2 cellular contexts compared by ENCODE assay signal in the genomic region with DNA sequence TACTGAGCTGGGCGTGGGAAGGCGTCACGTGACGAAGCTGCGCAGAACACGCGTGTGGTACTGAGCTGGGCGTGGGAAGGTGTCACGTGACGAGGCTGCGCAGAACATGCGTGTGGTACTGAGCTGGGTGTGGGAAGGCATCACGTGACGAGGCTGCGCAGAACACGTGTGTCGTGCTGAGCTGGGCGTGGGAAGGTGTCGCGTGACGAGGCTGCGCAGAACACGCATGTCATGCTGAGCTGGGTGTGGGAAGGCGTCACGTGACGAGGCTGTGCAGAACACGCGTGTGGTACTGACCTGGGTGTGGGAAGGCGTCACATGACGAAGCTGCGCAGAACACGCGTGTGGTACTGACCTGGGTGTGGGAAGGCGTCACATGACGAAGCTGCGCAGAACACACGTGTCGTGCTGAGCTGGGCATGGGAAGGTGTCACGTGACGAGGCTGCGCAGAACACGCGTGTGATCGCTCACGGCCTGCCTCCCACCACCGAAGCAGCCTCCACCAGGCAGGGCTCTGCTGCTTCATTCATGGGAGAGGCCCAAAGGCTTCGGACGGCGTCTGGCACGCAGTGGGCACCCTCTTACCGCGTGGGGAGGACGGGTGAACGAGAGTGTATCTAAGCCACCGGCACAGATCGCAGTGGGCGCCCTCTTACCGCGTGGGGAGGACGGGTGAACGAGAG.
TF ChIP-seq lines count a peak whose summit lies in the region.

No MANE protein-coding gene starts in this region.

TF ChIP-seq in HepG2, 621 proteins besides CTCF, POLR2A, EP300 and RAD21:
- TF ChIP-seq RAD51 (IDR thresholded peaks at IDR 0.05; ENCODE audit: borderline replicate concordance) = peak; percentile 85
- TF ChIP-seq, protein P1, sequence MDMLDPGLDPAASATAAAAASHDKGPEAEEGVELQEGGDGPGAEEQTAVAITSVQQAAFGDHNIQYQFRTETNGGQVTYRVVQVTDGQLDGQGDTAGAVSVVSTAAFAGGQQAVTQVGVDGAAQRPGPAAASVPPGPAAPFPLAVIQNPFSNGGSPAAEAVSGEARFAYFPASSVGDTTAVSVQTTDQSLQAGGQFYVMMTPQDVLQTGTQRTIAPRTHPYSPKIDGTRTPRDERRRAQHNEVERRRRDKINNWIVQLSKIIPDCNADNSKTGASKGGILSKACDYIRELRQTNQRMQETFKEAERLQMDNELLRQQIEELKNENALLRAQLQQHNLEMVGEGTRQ (IDR thresholded peaks at IDR 0.05; ENCODE audit: low read depth, low read length) = peak; percentile 73
- TF ChIP-seq, protein P1 (CRISPR knock-in tag; IDR thresholded peaks at IDR 0.05; ENCODE audit: borderline replicate concordance) = no peak
- no peak for TF ChIP-seq TFDP2 (CRISPR knock-in tag; IDR thresholded peaks at IDR 0.05)
- no peak for TF ChIP-seq GTF2F1 (IDR thresholded peaks at IDR 0.05; ENCODE audit: low read length)
- TF ChIP-seq AGO2 (optimal IDR thresholded peaks at IDR 0.05; ENCODE audit: low read depth, low read length) = no peak

TF ChIP-seq in H1, 55 proteins besides CTCF, POLR2A, EP300 and RAD21:
- TF ChIP-seq SIRT6 (IDR thresholded peaks at IDR 0.05; ENCODE audit: low read length) (no peak), SUZ12 (IDR thresholded peaks at IDR 0.05; ENCODE audit: low read length) (no peak), EGR1 (IDR thresholded peaks at IDR 0.05; ENCODE audit: borderline replicate concordance, low read depth, low read length) (no peak), SIN3A (conservative IDR thresholded peaks at IDR 0.05 in 1 of 2, IDR thresholded peaks at IDR 0.05 in 1 of 2; ENCODE audit: low read depth in 1 of 2, low read length in 2 of 2) (no peak), PHF8 (conservative IDR thresholded peaks at IDR 0.05; ENCODE audit: low read depth, low read length) (no peak), CHD1 (IDR thresholded peaks at IDR 0.05; ENCODE audit: low read depth, low read length) (no peak), CTBP2 (IDR thresholded peaks at IDR 0.05; ENCODE audit: borderline replicate concordance, insufficient read depth, insufficient read length, low read length) (no peak), TEAD4 (IDR thresholded peaks at IDR 0.05; ENCODE audit: low read depth, low read length) (no peak)
- TF ChIP-seq, protein P2, sequence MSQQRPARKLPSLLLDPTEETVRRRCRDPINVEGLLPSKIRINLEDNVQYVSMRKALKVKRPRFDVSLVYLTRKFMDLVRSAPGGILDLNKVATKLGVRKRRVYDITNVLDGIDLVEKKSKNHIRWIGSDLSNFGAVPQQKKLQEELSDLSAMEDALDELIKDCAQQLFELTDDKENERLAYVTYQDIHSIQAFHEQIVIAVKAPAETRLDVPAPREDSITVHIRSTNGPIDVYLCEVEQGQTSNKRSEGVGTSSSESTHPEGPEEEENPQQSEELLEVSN (IDR thresholded peaks at IDR 0.05) = no peak
